Comparison of ENCODE assay signal across 8 cellular contexts in the genomic region with DNA sequence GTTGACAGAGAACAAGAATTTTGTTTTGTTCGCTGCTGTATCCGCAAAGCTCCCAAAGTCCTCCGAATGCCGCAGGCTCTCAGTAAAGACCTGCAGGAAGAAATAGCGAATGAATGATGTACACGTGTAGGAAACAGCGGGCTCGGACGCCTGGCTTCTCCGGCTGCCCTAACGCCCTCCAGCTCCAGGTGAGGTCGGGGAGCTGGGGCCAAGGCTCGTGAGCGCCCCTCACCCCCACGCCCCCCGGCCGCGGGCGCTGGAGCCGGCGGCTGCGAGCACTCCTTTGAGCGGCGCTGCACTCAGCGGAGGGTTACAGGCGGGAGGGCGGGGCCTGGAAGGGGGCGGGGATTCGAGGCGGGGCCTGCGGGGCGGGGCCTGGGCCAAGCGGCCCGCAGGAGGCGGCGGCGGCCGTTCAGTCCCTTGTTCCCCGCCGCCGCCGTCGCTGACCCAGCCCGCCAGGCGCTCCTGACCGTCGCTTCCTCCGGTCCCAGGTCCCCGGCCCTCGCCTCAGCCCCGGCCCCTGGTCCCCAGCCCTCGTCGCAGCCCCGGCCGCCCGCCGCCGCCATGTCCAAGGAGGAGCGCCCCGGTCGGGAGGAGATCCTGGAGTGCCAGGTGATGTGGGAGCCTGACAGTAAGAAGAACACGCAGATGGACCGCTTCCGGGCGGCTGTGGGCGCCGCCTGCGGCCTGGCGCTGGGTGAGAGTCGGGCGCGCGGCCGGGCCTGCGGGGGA. TPM values are rescaled to one million over a fixed set of nuclear protein-coding genes. Genes with fewer than 3 reads are reported as not detected.
DNase-seq lines count a peak whose midpoint lies in the region; ATAC-seq and TF ChIP-seq lines count a peak whose summit lies in the region.

A gene with protein sequence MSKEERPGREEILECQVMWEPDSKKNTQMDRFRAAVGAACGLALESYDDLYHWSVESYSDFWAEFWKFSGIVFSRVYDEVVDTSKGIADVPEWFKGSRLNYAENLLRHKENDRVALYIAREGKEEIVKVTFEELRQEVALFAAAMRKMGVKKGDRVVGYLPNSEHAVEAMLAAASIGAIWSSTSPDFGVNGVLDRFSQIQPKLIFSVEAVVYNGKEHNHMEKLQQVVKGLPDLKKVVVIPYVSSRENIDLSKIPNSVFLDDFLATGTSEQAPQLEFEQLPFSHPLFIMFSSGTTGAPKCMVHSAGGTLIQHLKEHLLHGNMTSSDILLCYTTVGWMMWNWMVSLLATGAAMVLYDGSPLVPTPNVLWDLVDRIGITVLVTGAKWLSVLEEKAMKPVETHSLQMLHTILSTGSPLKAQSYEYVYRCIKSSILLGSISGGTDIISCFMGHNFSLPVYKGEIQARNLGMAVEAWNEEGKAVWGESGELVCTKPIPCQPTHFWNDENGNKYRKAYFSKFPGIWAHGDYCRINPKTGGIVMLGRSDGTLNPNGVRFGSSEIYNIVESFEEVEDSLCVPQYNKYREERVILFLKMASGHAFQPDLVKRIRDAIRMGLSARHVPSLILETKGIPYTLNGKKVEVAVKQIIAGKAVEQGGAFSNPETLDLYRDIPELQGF (plus strand): TSS at position 415 of the 732 bp plus-strand sequence. CDS start 150 bp downstream, at position 565.

- ATAC-seq in GM19035 (IDR thresholded peaks at IDR 0.05; ENCODE audit: unreplicated experiment) (peak; percentile 91), HG03280 (IDR thresholded peaks at IDR 0.05; ENCODE audit: unreplicated experiment) (peak; percentile 97)

- H3K27me3 ChIP-seq in liver (ENCODE audit: control insufficient read depth in 4 of 4, insufficient read depth in 4 of 4, low read length in 3 of 4): no peaks in the 10 kb centered on the region

- TF ChIP-seq RAD21 in liver (IDR thresholded peaks at IDR 0.05): no peak

- H3K36me3 ChIP-seq in liver (ENCODE audit: control insufficient read depth in 4 of 4, insufficient read depth in 3 of 4, low read depth in 1 of 4, low read length in 3 of 4): no peaks in the 10 kb centered on the region

- H3K4me3 ChIP-seq in liver (ENCODE audit: low read depth in 1 of 3, low read length in 3 of 3): peak within 1 kb of the TSS; percentile 63 to 89 (median 84)

- DNase-seq in Ammon's horn (ENCODE audit: low spot score) (peak; percentile 86), NCI-H510A treated with DMSO at 0.1 percent for 48 hours (lab: John Stamatoyannopoulos, UW) (peak; percentile 88), dermis blood vessel endothelial cell (peak; percentile 80)
- peak; percentile 75 for DNase-seq in activated CD4-positive, alpha-beta T cell treated with anti-CD3 and anti-CD28 coated beads, Interleukin-2, amount 50 U/mL, for 1 hour
- peak; percentile 71 for DNase-seq in stimulated activated CD4-positive, alpha-beta T cell treated with anti-CD3 and anti-CD28 coated beads, Interleukin-4, amount 100 ng/mL, for 24 hours

- H3K9me3 ChIP-seq in liver (ENCODE audit: control insufficient read depth in 4 of 4, low read length in 3 of 4): no peaks in the 10 kb centered on the region

- under 1% methylated on average over 75 of the region's 75 CpGs for WGBS in liver

- peak within 1 kb of the TSS in 1 of 2 donors; percentile 43 for H3K9ac ChIP-seq in liver (ENCODE audit: low read depth in 1 of 2, low read length in 2 of 2)

- TF ChIP-seq CTCF in liver (IDR thresholded peaks at IDR 0.05; ENCODE audit: low read depth, low read length, missing input control): no peak

- peak within 1 kb of the TSS in 1 of 2 donors; percentile 41 for H3K27ac ChIP-seq in liver (ENCODE audit: low read depth in 1 of 2, low read length in 2 of 2)

- H3K4me1 ChIP-seq in liver (ENCODE audit: control insufficient read depth in 4 of 4, insufficient read depth in 4 of 4, low read length in 3 of 4): peaks cover 3 to 13% (median 9%) of the 10 kb centered on the region in 4 donors

TF ChIP-seq in liver, 16 proteins besides CTCF, POLR2A, EP300 and RAD21:
- TF ChIP-seq, protein P1, sequence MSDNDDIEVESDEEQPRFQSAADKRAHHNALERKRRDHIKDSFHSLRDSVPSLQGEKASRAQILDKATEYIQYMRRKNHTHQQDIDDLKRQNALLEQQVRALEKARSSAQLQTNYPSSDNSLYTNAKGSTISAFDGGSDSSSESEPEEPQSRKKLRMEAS (IDR thresholded peaks at IDR 0.05): no peak
- TF ChIP-seq GABPA (IDR thresholded peaks at IDR 0.05 in 1 of 2, conservative IDR thresholded peaks at IDR 0.05 in 1 of 2): no peak
- TF ChIP-seq HNF4A (conservative IDR thresholded peaks at IDR 0.05): no peak
- TF ChIP-seq RXRA (IDR thresholded peaks at IDR 0.05): no peak
- TF ChIP-seq EGR1 (IDR thresholded peaks at IDR 0.05; ENCODE audit: low read depth in 2 of 2): no peak
- TF ChIP-seq YY1 (IDR thresholded peaks at IDR 0.05): no peak
- TF ChIP-seq, protein P2, sequence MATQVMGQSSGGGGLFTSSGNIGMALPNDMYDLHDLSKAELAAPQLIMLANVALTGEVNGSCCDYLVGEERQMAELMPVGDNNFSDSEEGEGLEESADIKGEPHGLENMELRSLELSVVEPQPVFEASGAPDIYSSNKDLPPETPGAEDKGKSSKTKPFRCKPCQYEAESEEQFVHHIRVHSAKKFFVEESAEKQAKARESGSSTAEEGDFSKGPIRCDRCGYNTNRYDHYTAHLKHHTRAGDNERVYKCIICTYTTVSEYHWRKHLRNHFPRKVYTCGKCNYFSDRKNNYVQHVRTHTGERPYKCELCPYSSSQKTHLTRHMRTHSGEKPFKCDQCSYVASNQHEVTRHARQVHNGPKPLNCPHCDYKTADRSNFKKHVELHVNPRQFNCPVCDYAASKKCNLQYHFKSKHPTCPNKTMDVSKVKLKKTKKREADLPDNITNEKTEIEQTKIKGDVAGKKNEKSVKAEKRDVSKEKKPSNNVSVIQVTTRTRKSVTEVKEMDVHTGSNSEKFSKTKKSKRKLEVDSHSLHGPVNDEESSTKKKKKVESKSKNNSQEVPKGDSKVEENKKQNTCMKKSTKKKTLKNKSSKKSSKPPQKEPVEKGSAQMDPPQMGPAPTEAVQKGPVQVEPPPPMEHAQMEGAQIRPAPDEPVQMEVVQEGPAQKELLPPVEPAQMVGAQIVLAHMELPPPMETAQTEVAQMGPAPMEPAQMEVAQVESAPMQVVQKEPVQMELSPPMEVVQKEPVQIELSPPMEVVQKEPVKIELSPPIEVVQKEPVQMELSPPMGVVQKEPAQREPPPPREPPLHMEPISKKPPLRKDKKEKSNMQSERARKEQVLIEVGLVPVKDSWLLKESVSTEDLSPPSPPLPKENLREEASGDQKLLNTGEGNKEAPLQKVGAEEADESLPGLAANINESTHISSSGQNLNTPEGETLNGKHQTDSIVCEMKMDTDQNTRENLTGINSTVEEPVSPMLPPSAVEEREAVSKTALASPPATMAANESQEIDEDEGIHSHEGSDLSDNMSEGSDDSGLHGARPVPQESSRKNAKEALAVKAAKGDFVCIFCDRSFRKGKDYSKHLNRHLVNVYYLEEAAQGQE (IDR thresholded peaks at IDR 0.05): no peak
- TF ChIP-seq NR2F2 (IDR thresholded peaks at IDR 0.05): no peak
- no peak for TF ChIP-seq HNF4G (IDR thresholded peaks at IDR 0.05)
- TF ChIP-seq, protein P3, sequence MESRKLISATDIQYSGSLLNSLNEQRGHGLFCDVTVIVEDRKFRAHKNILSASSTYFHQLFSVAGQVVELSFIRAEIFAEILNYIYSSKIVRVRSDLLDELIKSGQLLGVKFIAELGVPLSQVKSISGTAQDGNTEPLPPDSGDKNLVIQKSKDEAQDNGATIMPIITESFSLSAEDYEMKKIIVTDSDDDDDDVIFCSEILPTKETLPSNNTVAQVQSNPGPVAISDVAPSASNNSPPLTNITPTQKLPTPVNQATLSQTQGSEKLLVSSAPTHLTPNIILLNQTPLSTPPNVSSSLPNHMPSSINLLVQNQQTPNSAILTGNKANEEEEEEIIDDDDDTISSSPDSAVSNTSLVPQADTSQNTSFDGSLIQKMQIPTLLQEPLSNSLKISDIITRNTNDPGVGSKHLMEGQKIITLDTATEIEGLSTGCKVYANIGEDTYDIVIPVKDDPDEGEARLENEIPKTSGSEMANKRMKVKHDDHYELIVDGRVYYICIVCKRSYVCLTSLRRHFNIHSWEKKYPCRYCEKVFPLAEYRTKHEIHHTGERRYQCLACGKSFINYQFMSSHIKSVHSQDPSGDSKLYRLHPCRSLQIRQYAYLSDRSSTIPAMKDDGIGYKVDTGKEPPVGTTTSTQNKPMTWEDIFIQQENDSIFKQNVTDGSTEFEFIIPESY (IDR thresholded peaks at IDR 0.05): no peak
- no peak for TF ChIP-seq SP1 (IDR thresholded peaks at IDR 0.05)
- TF ChIP-seq FOXA2 (IDR thresholded peaks at IDR 0.05): no peak
- TF ChIP-seq TAF1 (conservative IDR thresholded peaks at IDR 0.05): no peak
- no peak for TF ChIP-seq JUND (IDR thresholded peaks at IDR 0.05)
- no peak for TF ChIP-seq FOXA1 (IDR thresholded peaks at IDR 0.05)
- TF ChIP-seq, protein P4, sequence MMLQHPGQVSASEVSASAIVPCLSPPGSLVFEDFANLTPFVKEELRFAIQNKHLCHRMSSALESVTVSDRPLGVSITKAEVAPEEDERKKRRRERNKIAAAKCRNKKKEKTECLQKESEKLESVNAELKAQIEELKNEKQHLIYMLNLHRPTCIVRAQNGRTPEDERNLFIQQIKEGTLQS (IDR thresholded peaks at IDR 0.05): no peak

RNA-seq across cellular contexts. Expression of the gene that starts here (rescaled TPM):
- total RNA-seq in dermis blood vessel endothelial cell (29.4 and 50.5 TPM in 2 replicates), liver (10 to 100 TPM in 1 of 2 donors, 1 to 10 TPM in 1; 8.5 to 13.6 TPM)
- 1 to 10 TPM; 3.4 to 6.1 TPM for polyA plus RNA-seq in liver
